8 cellular contexts compared by ENCODE assay signal in genomic region chr3:134312873-134313838, GRCh38.
DNase-seq lines count a peak whose midpoint lies in the region; ATAC-seq and TF ChIP-seq lines count a peak whose summit lies in the region.

No MANE protein-coding gene starts in this region.

- H3K18ac ChIP-seq in H9 (ENCODE audit: insufficient read length, low read depth, low read length), result peak overlapping the region; percentile 96

- H4K91ac ChIP-seq in H9 (ENCODE audit: insufficient read length, low read depth, low read length), result no peak overlapping the region

- no peak overlapping the region for H2BK20ac ChIP-seq in H9 (ENCODE audit: low read depth, low read length, poor library complexity, severe bottlenecking)

- H3K4me3 Mint-ChIP-seq in H9, result peak overlapping the region; percentile 45 to 73

- no peak overlapping the region for H4K8ac ChIP-seq in H9 (replicated peaks; ENCODE audit: insufficient read length, low read depth, low read length)

- no peak overlapping the region for H2BK5ac ChIP-seq in H9 (ENCODE audit: insufficient read length, low read length)

- peak; percentile 67 for TF ChIP-seq CTCF in H9 (conservative IDR thresholded peaks at IDR 0.05)

- peaks cover 0 to 3% of the 10 kb centered on the region in 2 experiments; a peak in 1 of 5 replicates for H3K9me3 Mint-ChIP-seq in H9

- no peaks in the 10 kb centered on the region for H3K79me2 ChIP-seq in H9 (ENCODE audit: insufficient read depth, low read length)

- H3T11ph ChIP-seq in H9 (ENCODE audit: low read length), result no peak overlapping the region

- H3K4ac ChIP-seq in H9 (ENCODE audit: low read depth, low read length), result peak overlapping the region; percentile 81; the same call in 1 of the 2 replicates

- no peak overlapping the region for H2AK5ac ChIP-seq in H9 (ENCODE audit: insufficient read length, low read length)

- no peak for ATAC-seq in HG03457 (IDR thresholded peaks at IDR 0.05; ENCODE audit: unreplicated experiment)

- peak overlapping the region; percentile 17 for H3K4me3 ChIP-seq in iPS-11a (ENCODE audit: low read depth, low read length)
- H3K4me3 ChIP-seq in skeletal muscle cell (ENCODE audit: low read depth, low read length), result peak overlapping the region; percentile 40

- peak overlapping the region; percentile 96 for H3K14ac ChIP-seq in H9 (ENCODE audit: insufficient read depth, low read length)

- H2BK12ac ChIP-seq in H9 (ENCODE audit: insufficient read length, low read depth, low read length), result no peak overlapping the region

- no peak overlapping the region for H3K23ac ChIP-seq in H9 (ENCODE audit: insufficient read length, low read depth, low read length)

- no peaks in the 10 kb centered on the region for H4K20me1 ChIP-seq in H9 (ENCODE audit: control insufficient read depth, insufficient read depth, insufficient read length)

- H3K27me3 ChIP-seq in H9 (ENCODE audit: insufficient read depth, low read length), result peaks cover 3% of the 10 kb centered on the region; the same call in 1 of the 2 replicates

- peak overlapping the region; percentile 59 for H3K4me2 ChIP-seq in H9 (ENCODE audit: insufficient read depth, insufficient read length, low read length)

- H3K23me2 ChIP-seq in H9 (ENCODE audit: insufficient read length, low read depth, low read length, poor library complexity, severe bottlenecking), result peaks cover 5% of the 10 kb centered on the region

- H2AFZ ChIP-seq in H9 (ENCODE audit: low read length), result no peak overlapping the region

- DNase-seq in H9 (peak; percentile 88), astrocyte of the hippocampus (ENCODE audit: low read depth, low spot score) (peak; percentile 95), skeletal muscle cell (ENCODE audit: low read depth) (no peak), germinal center (ENCODE audit: low spot score) (no peak)
- no peak for DNase-seq in activated effector memory CD4-positive, alpha-beta T cell treated with Interleukin-2 at 50 U/mL for 16 hours
- DNase-seq in activated CD4-positive, CD25-positive, alpha-beta regulatory T cell treated with anti-CD3 and anti-CD28 coated beads, Interleukin-2, amount 50 U/mL, for 72 hours, result no peak

- peaks cover 17% of the 10 kb centered on the region; the same call in 1 of the 2 replicates for H3K4me1 ChIP-seq in H9 (ENCODE audit: insufficient read depth, low read length)

- no peaks in the 10 kb centered on the region for H3K9me3 ChIP-seq in H9 (ENCODE audit: control insufficient read depth, low read depth, low read length)

- no CpG with 5 or more reads among the region's 74 CpGs for WGBS in H9 (ENCODE audit: extremely low coverage, insufficient read length, low lambda C conversion rate)

- no peaks in the 10 kb centered on the region for H3K36me3 Mint-ChIP-seq in H9 (ENCODE audit: insufficient read depth in 1 of 3, low read depth in 3 of 3)

- H3K9ac ChIP-seq in H9 (ENCODE audit: extremely low read depth, insufficient read length, low read length), result peak overlapping the region; percentile 81

- peak overlapping the region; percentile 56 for H2BK120ac ChIP-seq in H9 (ENCODE audit: low read depth, low read length, poor library complexity, severe bottlenecking)

- no peak overlapping the region for H3K56ac ChIP-seq in H9 (ENCODE audit: insufficient read length, low read depth, low read length)

- H3K27ac ChIP-seq in H9 (ENCODE audit: insufficient read length, low read depth, low read length), result no peak overlapping the region

- peaks cover 41 to 42% of the 10 kb centered on the region in 2 experiments for H3K4me1 Mint-ChIP-seq in H9

- H3K27ac Mint-ChIP-seq in H9, result peak overlapping the region in 1 of 3 experiments; percentile 48; a peak in 1 of 7 replicates

- peaks cover 34% of the 10 kb centered on the region for H3K27me3 Mint-ChIP-seq in H9 (ENCODE audit: low read depth)

- H4K5ac ChIP-seq in H9 (ENCODE audit: insufficient read length, low read depth, low read length), result peak overlapping the region; percentile 55

- no peaks in the 10 kb centered on the region for H3K79me1 ChIP-seq in H9 (ENCODE audit: insufficient read depth, low read depth, low read length, poor library complexity, severe bottlenecking)

- peak overlapping the region; percentile 43; the same call in 1 of the 2 replicates for H2BK15ac ChIP-seq in H9 (ENCODE audit: low read depth, low read length)

Comparison
In these comparisons a context has a peak if more than half of its experiments do, and no peak if none do; other contexts are left out.
1. DNase-seq: peak in H9 (single experiment) and astrocyte of the hippocampus (single experiment); none in skeletal muscle cell (single experiment), activated effector memory CD4-positive, alpha-beta T cell treated with Interleukin-2 at 50 U/mL for 16 hours (single experiment), germinal center (single experiment) and activated CD4-positive, CD25-positive, alpha-beta regulatory T cell treated with anti-CD3 and anti-CD28 coated beads, Interleukin-2, amount 50 U/mL, for 72 hours (single experiment).